12 cellular contexts compared by ENCODE assay signal in the genomic region with DNA sequence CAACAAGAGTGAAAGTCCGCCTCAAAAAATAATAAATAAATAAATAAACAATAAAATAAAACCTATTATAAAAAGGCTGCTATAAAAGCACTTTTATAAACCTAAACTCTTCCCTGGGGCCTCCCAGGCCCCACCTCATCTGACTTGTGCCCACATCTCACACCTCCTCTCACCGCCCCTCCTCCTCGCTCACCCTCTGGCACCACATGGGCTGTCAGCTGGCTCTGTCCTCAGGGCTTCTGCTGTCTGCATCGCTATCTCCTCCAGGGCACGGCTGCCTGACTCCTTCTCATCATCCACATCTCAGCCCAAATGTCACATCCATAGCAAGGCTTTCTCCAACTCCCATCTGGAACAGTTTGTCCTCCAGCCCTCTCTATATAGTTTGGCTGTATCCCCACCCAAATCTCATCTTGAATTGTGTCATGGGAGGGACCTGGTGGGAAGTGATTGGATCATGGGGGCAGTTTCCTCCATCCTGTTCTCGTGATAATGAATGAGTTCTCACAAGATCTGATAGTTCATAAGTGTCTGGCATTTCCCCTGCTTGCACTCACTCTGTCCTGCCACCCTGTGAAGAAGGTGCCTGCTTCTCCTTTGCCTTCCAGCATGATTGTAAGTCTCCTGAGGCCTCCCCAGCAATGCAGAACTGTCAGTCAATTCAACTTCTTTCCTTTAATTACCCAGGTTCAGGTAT.
"Had no signal": no experiment of that assay in that cellular context is flagged by ENCODE, and none has a peak within 500 bp of the region (broad histone marks: within the 10 kb centered on the region; RNA-seq: fewer than 3 reads in every experiment).

No MANE protein-coding gene starts in this region.

- H3K27me3 Mint-ChIP-seq: activated CD4-positive, alpha-beta memory T cell treated with anti-CD3 and anti-CD28 coated beads for 36 hours; memory B cell; type B pancreatic cell had no signal

- H3K27ac Mint-ChIP-seq: activated CD4-positive, alpha-beta memory T cell treated with anti-CD3 and anti-CD28 coated beads for 36 hours; memory B cell; type B pancreatic cell had no signal

- H3K4me3 Mint-ChIP-seq: activated CD4-positive, alpha-beta memory T cell treated with anti-CD3 and anti-CD28 coated beads for 36 hours; memory B cell; type B pancreatic cell had no signal

- H3K9me3 Mint-ChIP-seq: type B pancreatic cell had no signal

- H3K36me3 Mint-ChIP-seq: activated CD4-positive, alpha-beta memory T cell treated with anti-CD3 and anti-CD28 coated beads for 36 hours; type B pancreatic cell had no signal

- ATAC-seq: left lobe of liver had no signal

- DNase-seq: activated CD4-positive, alpha-beta memory T cell treated with anti-CD3 and anti-CD28 coated beads for 36 hours; activated CD4-positive, alpha-beta T cell treated with anti-CD3 and anti-CD28 coated beads for 1 hour; activated naive CD4-positive, alpha-beta T cell treated with Interleukin-2 at 50 U/mL for 16 hours; caudate nucleus; colonic mucosa; heart right ventricle; posterior cingulate gyrus; stimulated activated CD4-positive, alpha-beta T cell treated with anti-CD3 and anti-CD28 coated beads, Interleukin-1b, Interleukin-23, amount 100 ng/mL, for 48 hours; stimulated activated naive CD4-positive, alpha-beta T cell had no signal
